ENCODE assay signal across 13 cellular contexts in genomic region chr11:121741954-121742361, GRCh38.
DNase-seq lines count a peak whose midpoint lies in the region; ATAC-seq, FAIRE-seq and TF ChIP-seq lines count a peak whose summit lies in the region.
"Had no signal": no experiment of that assay in that cellular context is flagged by ENCODE, and none has a peak within 500 bp of the region (broad histone marks: within the 10 kb centered on the region; RNA-seq: fewer than 3 reads in every experiment).

No MANE protein-coding gene starts in this region.

- peaks cover 25% of the 10 kb centered on the region for H3K4me1 Mint-ChIP-seq in brain
- no peaks in the 10 kb centered on the region for H3K4me1 Mint-ChIP-seq in naive thymus-derived CD8-positive, alpha-beta T cell
- H3K4me1 Mint-ChIP-seq: B cell had no signal

- no peak overlapping the region for H3K27ac ChIP-seq in AG04450 (ENCODE audit: low read depth, low read length)
- peak overlapping the region; percentile 53 to 60 for H3K27ac ChIP-seq in prostate gland

- H3K36me3 Mint-ChIP-seq in brain, result peaks cover 20% of the 10 kb centered on the region
- H3K36me3 Mint-ChIP-seq in naive thymus-derived CD8-positive, alpha-beta T cell, result peaks cover 4 to 32% (median 26%) of the 10 kb centered on the region in 3 donors

- no peaks in the 10 kb centered on the region for H3K9me3 ChIP-seq in AG04450 (ENCODE audit: control insufficient read depth, insufficient read depth, low read length)
- no peaks in the 10 kb centered on the region for H3K9me3 ChIP-seq in prostate gland

- TF ChIP-seq CTCF in AG04450 (IDR thresholded peaks at IDR 0.05; ENCODE audit: low read depth, low read length) (peak; percentile 11; the same call in 1 of the 2 replicates), brain (conservative IDR thresholded peaks at IDR 0.05) (no peak), prostate gland (IDR thresholded peaks at IDR 0.05) (no peak)

- no peaks in the 10 kb centered on the region for H3K4me1 ChIP-seq in prostate gland (replicated peaks)

- peak overlapping the region; percentile 60 to 98 (median 95) for H3K27ac Mint-ChIP-seq in brain
- no peak overlapping the region for H3K27ac Mint-ChIP-seq in naive thymus-derived CD8-positive, alpha-beta T cell
- H3K27ac Mint-ChIP-seq: B cell had no signal

- intact Hi-C loops in prostate gland (cut with DNase I), result loop anchor here (1.0 to 5.0 kb wide), 4 partner anchors 19 to 360 kb away; no protein-coding TSS in a partner anchor

- H3K27me3 Mint-ChIP-seq in brain, result no peaks in the 10 kb centered on the region
- peaks cover 6 to 34% (median 16%) of the 10 kb centered on the region in 5 donors for H3K27me3 Mint-ChIP-seq in naive thymus-derived CD8-positive, alpha-beta T cell

- ATAC-seq in GM19452 (IDR thresholded peaks at IDR 0.05; ENCODE audit: unreplicated experiment), result no peak
- ATAC-seq in naive thymus-derived CD8-positive, alpha-beta T cell, result no peak

- DNase-seq in AG04450 (ENCODE audit: low read depth, low spot score), result no peak
- DNase-seq in hepatic stellate cell (ENCODE audit: low spot score), result peak; percentile 32
- DNase-seq in prostate gland (ENCODE audit: low spot score), result peak; percentile 7
- DNase-seq in naive thymus-derived CD8-positive, alpha-beta T cell, result no peak
- DNase-seq in RCC 7860 (ENCODE audit: low spot score), result no peak
- no peak for DNase-seq in activated CD8-positive, alpha-beta memory T cell treated with anti-CD3 and anti-CD28 coated beads for 24 hours
- DNase-seq: activated effector memory CD4-positive, alpha-beta T cell treated with anti-CD3 and anti-CD28 coated beads, Interleukin-2, amount 50 U/mL, for 16 hours; H7; NCI-H2081 treated with DMSO at 0.1 percent for 48 hours; stimulated activated CD4-positive, alpha-beta T cell treated with anti-CD3 and anti-CD28 coated beads, Interleukin-2, amount 100 ng/mL, for 24 hours had no signal

- H3K9me3 Mint-ChIP-seq in brain, result peaks cover 19 to 52% (median 39%) of the 10 kb centered on the region in 5 experiments
- peaks cover 0 to 26% (median 12%) of the 10 kb centered on the region in 9 donors for H3K9me3 Mint-ChIP-seq in naive thymus-derived CD8-positive, alpha-beta T cell

- TF ChIP-seq POLR2A in prostate gland (IDR thresholded peaks at IDR 0.05), result no peak

- no peak for FAIRE-seq in RCC 7860 (lab: Jason Lieb, UNC)

- POLR2A ChIA-PET in AG04450 (lab: Yijun Ruan, JAX), result interaction anchor here (0.5 kb wide), 1 partner anchor 44 kb away, joined by 6 read pairs; no protein-coding TSS in a partner anchor
- POLR2A ChIA-PET in naive thymus-derived CD8-positive, alpha-beta T cell (lab: Charles Lee), result no interaction called here

- CTCF ChIA-PET in AG04450 (lab: Charles Lee), result no interaction called here

- peak overlapping the region in 4 of 5 experiments; percentile 18 to 62 (median 46) for H3K4me3 Mint-ChIP-seq in brain
- H3K4me3 Mint-ChIP-seq in naive thymus-derived CD8-positive, alpha-beta T cell, result no peak overlapping the region
- H3K4me3 Mint-ChIP-seq: B cell had no signal

- no peaks in the 10 kb centered on the region for H3K36me3 ChIP-seq in prostate gland

- no peaks in the 10 kb centered on the region for H3K27me3 ChIP-seq in AG04450 (ENCODE audit: control insufficient read depth, insufficient read depth, low read length)
- no peaks in the 10 kb centered on the region for H3K27me3 ChIP-seq in prostate gland (replicated peaks; ENCODE audit: insufficient read depth)

- no peak overlapping the region for H3K4me3 ChIP-seq in AG04450 (ENCODE audit: low read depth, low read length)
- H3K4me3 ChIP-seq in prostate gland, result no peak overlapping the region

- WGBS in prostate gland, result 10% methylated on average over 8 of the region's 8 CpGs

Comparison
In these comparisons a context has a peak if more than half of its experiments do, and no peak if none do; other contexts are left out.
1. DNase-seq: peak in hepatic stellate cell (single experiment) and prostate gland (single experiment); none in AG04450 (single experiment), naive thymus-derived CD8-positive, alpha-beta T cell (0 of 10), RCC 7860 (single experiment) and activated CD8-positive, alpha-beta memory T cell treated with anti-CD3 and anti-CD28 coated beads for 24 hours (single experiment).
2. H3K27ac Mint-ChIP-seq: peak in brain (5 of 5); none in naive thymus-derived CD8-positive, alpha-beta T cell (0 of 10).
3. H3K4me3 Mint-ChIP-seq: peak in brain (4 of 5); none in naive thymus-derived CD8-positive, alpha-beta T cell (0 of 10).